In genomic region chr2:220466251-220466691, GRCh38 we compare ENCODE assay signal across 18 cellular contexts.
DNase-seq lines count a peak whose midpoint lies in the region; ATAC-seq, FAIRE-seq and TF ChIP-seq lines count a peak whose summit lies in the region.
"Had no signal": no experiment of that assay in that cellular context is flagged by ENCODE, and none has a peak within 500 bp of the region (broad histone marks: within the 10 kb centered on the region; RNA-seq: fewer than 3 reads in every experiment).

No MANE protein-coding gene starts in this region.

- peaks cover 6% of the 10 kb centered on the region for H3K4me1 Mint-ChIP-seq in astrocyte (ENCODE audit: low read depth, unreplicated experiment)
- H3K4me1 Mint-ChIP-seq: CD8-positive, alpha-beta memory T cell had no signal

- DNase-seq in BJ (ENCODE audit: low read depth): peak; percentile 75
- DNase-seq in astrocyte (ENCODE audit: low read depth): peak; percentile 90
- peak; percentile 86 for DNase-seq in fibroblast of the aortic adventitia (ENCODE audit: low read depth)
- DNase-seq in sciatic nerve (ENCODE audit: low spot score): no peak
- no peak for DNase-seq in NCI-H2029 treated with DMSO at 0.1 percent for 48 hours (lab: John Stamatoyannopoulos, UW)
- no peak for DNase-seq in C1 segment of cervical spinal cord (lab: John Stamatoyannopoulos, UW)
- DNase-seq: BE2C; CD8-positive, alpha-beta memory T cell; DMS 273 treated with DMSO at 0.1 percent for 48 hours; EL; Karpas-422; MM.1S; NCI-H1105; NCI-H187; NCI-H446; PC-9 had no signal

- no peaks in the 10 kb centered on the region for H3K36me3 ChIP-seq in BJ (ENCODE audit: control insufficient read depth, insufficient read depth, low read length)
- H3K36me3 ChIP-seq in astrocyte (ENCODE audit: insufficient read depth, low read length): no peaks in the 10 kb centered on the region
- H3K36me3 ChIP-seq: BE2C had no signal

- no peak for FAIRE-seq in astrocyte (lab: Jason Lieb, UNC)
- FAIRE-seq: H54 had no signal

- intact Hi-C loops in sciatic nerve (cut with DNase I): no loop called here

- CTCF ChIA-PET in BJ (lab: Yijun Ruan, JAX): no interaction called here

- no peak overlapping the region for H3K9ac ChIP-seq in astrocyte (ENCODE audit: low read length)

- no peaks in the 10 kb centered on the region for H3K27me3 Mint-ChIP-seq in astrocyte (ENCODE audit: low read depth, unreplicated experiment)

- no peak overlapping the region for H3K27ac ChIP-seq in astrocyte (ENCODE audit: low read depth, low read length)
- H3K27ac ChIP-seq: PC-9 had no signal

- peak; percentile 51 for ATAC-seq in sciatic nerve
- ATAC-seq in HG03095 (IDR thresholded peaks at IDR 0.05; ENCODE audit: unreplicated experiment): no peak

- H3K4me3 Mint-ChIP-seq in astrocyte (ENCODE audit: unreplicated experiment): no peak overlapping the region
- H3K4me3 Mint-ChIP-seq: CD8-positive, alpha-beta memory T cell had no signal

- no peak overlapping the region for H3K4me2 ChIP-seq in astrocyte (ENCODE audit: low read length)
- H3K4me2 ChIP-seq: PC-9 had no signal

- H3K4me1 ChIP-seq in astrocyte (ENCODE audit: insufficient read depth, low read length): no peaks in the 10 kb centered on the region
- H3K4me1 ChIP-seq: BE2C had no signal

- H3K27ac Mint-ChIP-seq in astrocyte (ENCODE audit: unreplicated experiment): no peak overlapping the region

- no peak overlapping the region for H2AFZ ChIP-seq in astrocyte (ENCODE audit: low read depth, low read length)
- H2AFZ ChIP-seq: PC-9 had no signal

- no peaks in the 10 kb centered on the region for H3K9me3 ChIP-seq in astrocyte (ENCODE audit: insufficient read depth, low read depth, low read length)
- H3K9me3 ChIP-seq: BE2C had no signal

- H4K20me1 ChIP-seq in astrocyte (ENCODE audit: insufficient read depth, low read length): no peaks in the 10 kb centered on the region

- H3K36me3 Mint-ChIP-seq in astrocyte (ENCODE audit: low read depth, unreplicated experiment): no peaks in the 10 kb centered on the region
- H3K36me3 Mint-ChIP-seq: CD8-positive, alpha-beta memory T cell had no signal

- H3K27me3 ChIP-seq in BJ (ENCODE audit: control insufficient read depth, insufficient read depth, low read length) (no peaks in the 10 kb centered on the region), astrocyte (ENCODE audit: insufficient read depth, low read length) (no peaks in the 10 kb centered on the region)
- H3K27me3 ChIP-seq: BE2C had no signal

- POLR2A ChIA-PET in BJ (lab: Charles Lee): interaction anchor here (0.6 kb wide), 1 partner anchor 15 kb away, joined by 7 read pairs; no protein-coding TSS in a partner anchor

- H3K79me2 ChIP-seq in astrocyte (ENCODE audit: insufficient read depth, low read length): no peaks in the 10 kb centered on the region

- H3K4me3 ChIP-seq in BJ (ENCODE audit: low read depth, low read length) (no peak overlapping the region), astrocyte (ENCODE audit: insufficient read depth, low read depth, low read length) (no peak overlapping the region), fibroblast of the aortic adventitia (ENCODE audit: low read depth, low read length) (no peak overlapping the region)
- H3K4me3 ChIP-seq: PC-9 had no signal

- no peak for TF ChIP-seq CTCF in BJ (IDR thresholded peaks at IDR 0.05; ENCODE audit: insufficient read depth, low read depth, low read length)
- TF ChIP-seq CTCF in astrocyte (IDR thresholded peaks at IDR 0.05; ENCODE audit: insufficient read depth, low read depth, low read length): no peak
- no peak for TF ChIP-seq CTCF in fibroblast of the aortic adventitia (IDR thresholded peaks at IDR 0.05; ENCODE audit: insufficient read depth, low read length)

- H3K9me3 Mint-ChIP-seq in astrocyte (ENCODE audit: unreplicated experiment): no peaks in the 10 kb centered on the region

Comparison
In these comparisons a context has a peak if more than half of its experiments do, and no peak if none do; other contexts are left out.
1. DNase-seq: peak in BJ (single experiment), astrocyte (single experiment) and fibroblast of the aortic adventitia (single experiment); none in sciatic nerve (single experiment), NCI-H2029 treated with DMSO at 0.1 percent for 48 hours (single experiment) and C1 segment of cervical spinal cord (0 of 14).